Comparison of ENCODE assay signal across 31 cellular contexts in the genomic region with DNA sequence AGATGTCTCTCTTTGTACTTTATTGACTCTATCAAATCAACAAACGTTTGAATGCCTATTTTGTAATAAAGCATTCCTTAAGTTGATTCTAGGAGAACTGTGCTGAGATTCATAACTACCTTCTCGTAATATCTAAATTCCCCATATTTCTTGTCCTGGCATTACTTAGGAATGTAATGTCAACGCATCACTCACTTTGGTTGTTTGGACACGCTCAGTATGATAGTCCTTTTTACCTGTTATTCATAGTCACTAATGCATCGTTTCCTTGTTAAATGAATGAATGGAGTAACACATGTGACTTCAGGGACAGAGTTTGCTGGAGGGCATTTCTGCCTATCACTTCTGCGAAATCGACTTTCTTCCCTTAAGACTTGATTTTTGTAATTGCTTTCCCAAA. TPM values are rescaled to one million over a fixed set of nuclear protein-coding genes. Genes with fewer than 3 reads are reported as not detected.
A peak's percentile ranks its signal among the peaks of the same experiment; 100 is the strongest.
DNase-seq lines count a peak whose midpoint lies in the region; ATAC-seq, FAIRE-seq and TF ChIP-seq lines count a peak whose summit lies in the region.
"Had no signal": no experiment of that assay in that cellular context is flagged by ENCODE, and none has a peak within 500 bp of the region (broad histone marks: within the 10 kb centered on the region; RNA-seq: fewer than 3 reads in every experiment).

No MANE protein-coding gene starts in this region.

- H3K36me3 Mint-ChIP-seq in natural killer cell treated with Interleukin-12 subunit alpha and Interleukin-12 subunit beta and Interleukin-15 and Interleukin-18, amount 100 ng/mL, for 72 hours, result peaks cover 7% of the 10 kb centered on the region
- H3K36me3 Mint-ChIP-seq in natural killer cell, result no peaks in the 10 kb centered on the region
- no peaks in the 10 kb centered on the region for H3K36me3 Mint-ChIP-seq in activated CD4-positive, alpha-beta memory T cell treated with anti-CD3 and anti-CD28 coated beads for 36 hours

- no peak for DNase-seq in natural killer cell treated with Interleukin-12 subunit alpha and Interleukin-12 subunit beta and Interleukin-15 and Interleukin-18, amount 100 ng/mL, for 72 hours (ENCODE audit: low spot score)
- DNase-seq in natural killer cell (no peak), epithelial cell of esophagus (ENCODE audit: low read depth) (peak; percentile 63), small intestine (no peak)
- no peak for DNase-seq in activated CD4-positive, alpha-beta memory T cell treated with anti-CD3 and anti-CD28 coated beads for 36 hours
- no peak for DNase-seq in stimulated activated CD4-positive, alpha-beta T cell treated with anti-CD3 and anti-CD28 coated beads, Interleukin-15, amount 100 ng/mL, for 24 hours
- DNase-seq: activated CD8-positive, alpha-beta memory T cell treated with anti-CD3 and anti-CD28 coated beads, Interleukin-2, amount 50 U/mL, for 4 hours; activated gamma-delta T cell; central memory CD4-positive, alpha-beta T cell; COR-L47; cortex of kidney; effector memory CD8-positive, alpha-beta T cell; erythroblast; foreskin fibroblast; HCEC 1CT; heart left ventricle; kidney glomerular epithelial cell; NCI-H1436; NCI-H2081; NCI-H526; posterior cingulate gyrus; right cardiac atrium; Right ventricle myocardium superior; stimulated activated CD8-positive, alpha-beta memory T cell treated with anti-CD3 and anti-CD28 coated beads, Interleukin-4, amount 100 ng/mL, for 48 hours; thyroid gland had no signal

- intact Hi-C loops in natural killer cell (cut with micrococcal nuclease), result no loop called here
- intact Hi-C loops in activated CD4-positive, alpha-beta memory T cell treated with anti-CD3 and anti-CD28 coated beads for 36 hours (cut with micrococcal nuclease), result no loop called here

- no peaks in the 10 kb centered on the region for H3K9me3 ChIP-seq in small intestine (ENCODE audit: control insufficient read depth, low read depth)
- H3K9me3 ChIP-seq: BLaER1, heart left ventricle, neutrophil, thyroid gland had no signal

- no peaks in the 10 kb centered on the region for H3K4me1 ChIP-seq in small intestine (ENCODE audit: control insufficient read depth in 2 of 2, insufficient read depth in 1 of 2, low read depth in 1 of 2, low read length in 1 of 2)
- H3K4me1 ChIP-seq: thyroid gland had no signal

- POLR2A ChIA-PET in activated CD4-positive, alpha-beta memory T cell treated with anti-CD3 and anti-CD28 coated beads for 36 hours (lab: Charles Lee), result interaction anchor here (6.1 to 13.6 kb wide), 3 partner anchors 46 to 79 kb away, joined by 75 to 394 read pairs (median 145); a partner anchor contains a TSS

- peak overlapping the region; percentile 79 for H3K4me3 Mint-ChIP-seq in natural killer cell treated with Interleukin-12 subunit alpha and Interleukin-12 subunit beta and Interleukin-15 and Interleukin-18, amount 100 ng/mL, for 72 hours
- H3K4me3 Mint-ChIP-seq in natural killer cell, result no peak overlapping the region
- no peak overlapping the region for H3K4me3 Mint-ChIP-seq in activated CD4-positive, alpha-beta memory T cell treated with anti-CD3 and anti-CD28 coated beads for 36 hours

- peaks cover 4% of the 10 kb centered on the region for H3K9me3 Mint-ChIP-seq in natural killer cell treated with Interleukin-12 subunit alpha and Interleukin-12 subunit beta and Interleukin-15 and Interleukin-18, amount 100 ng/mL, for 72 hours
- no peaks in the 10 kb centered on the region for H3K9me3 Mint-ChIP-seq in natural killer cell
- H3K9me3 Mint-ChIP-seq in activated CD4-positive, alpha-beta memory T cell treated with anti-CD3 and anti-CD28 coated beads for 36 hours, result no peaks in the 10 kb centered on the region
- H3K9me3 Mint-ChIP-seq: effector memory CD8-positive, alpha-beta T cell had no signal

- no peak for FAIRE-seq in small intestine (lab: Jason Lieb, UNC)

- H3K4me3 ChIP-seq in epithelial cell of esophagus (ENCODE audit: low read length) (no peak overlapping the region), small intestine (ENCODE audit: low read depth in 1 of 2, low read length in 2 of 2) (no peak overlapping the region)
- H3K4me3 ChIP-seq: BLaER1, heart left ventricle, thyroid gland had no signal

- TF ChIP-seq CTCF in natural killer cell (IDR thresholded peaks at IDR 0.05) (no peak), epithelial cell of esophagus (IDR thresholded peaks at IDR 0.05; ENCODE audit: insufficient read depth, low read depth, low read length, missing control alignments) (no peak)

- H3K27me3 ChIP-seq in small intestine (ENCODE audit: control insufficient read depth in 2 of 2, insufficient read depth in 2 of 2, low read length in 2 of 2), result no peaks in the 10 kb centered on the region
- H3K27me3 ChIP-seq: BLaER1, thyroid gland had no signal

- CTCF ChIA-PET in activated CD4-positive, alpha-beta memory T cell treated with anti-CD3 and anti-CD28 coated beads for 36 hours (lab: Charles Lee), result interaction anchor here (4.7 to 8.3 kb wide), 3 partner anchors 43 to 78 kb away, joined by 15 to 154 read pairs (median 151); a partner anchor contains a TSS

- peaks cover 75 to 84% of the 10 kb centered on the region in 2 donors for H3K4me1 Mint-ChIP-seq in natural killer cell treated with Interleukin-12 subunit alpha and Interleukin-12 subunit beta and Interleukin-15 and Interleukin-18, amount 100 ng/mL, for 72 hours (ENCODE audit: low read depth in 2 of 2)
- H3K4me1 Mint-ChIP-seq in natural killer cell, result peaks cover 64 to 66% of the 10 kb centered on the region in 2 donors
- H3K4me1 Mint-ChIP-seq in activated CD4-positive, alpha-beta memory T cell treated with anti-CD3 and anti-CD28 coated beads for 36 hours (ENCODE audit: low read depth), result peaks cover 91% of the 10 kb centered on the region

- no peaks in the 10 kb centered on the region for H3K27me3 Mint-ChIP-seq in natural killer cell treated with Interleukin-12 subunit alpha and Interleukin-12 subunit beta and Interleukin-15 and Interleukin-18, amount 100 ng/mL, for 72 hours
- peaks cover 0 to 2% of the 10 kb centered on the region in 2 donors for H3K27me3 Mint-ChIP-seq in natural killer cell (ENCODE audit: low read depth in 2 of 2)
- H3K27me3 Mint-ChIP-seq in activated CD4-positive, alpha-beta memory T cell treated with anti-CD3 and anti-CD28 coated beads for 36 hours, result no peaks in the 10 kb centered on the region
- H3K27me3 Mint-ChIP-seq: effector memory CD8-positive, alpha-beta T cell had no signal

- H3K36me3 ChIP-seq in small intestine (ENCODE audit: control insufficient read depth in 2 of 2, insufficient read depth in 2 of 2, low read length in 2 of 2), result no peaks in the 10 kb centered on the region
- H3K36me3 ChIP-seq: BLaER1, heart left ventricle, neutrophil, thyroid gland had no signal

- no peak overlapping the region for H3K27ac ChIP-seq in small intestine (ENCODE audit: low read depth in 1 of 2, low read length in 1 of 2)
- H3K27ac ChIP-seq: BLaER1, heart left ventricle, KMS-11, neutrophil, thyroid gland had no signal

- no peak for ATAC-seq in natural killer cell treated with Interleukin-12 subunit alpha and Interleukin-12 subunit beta and Interleukin-15 and Interleukin-18, amount 100 ng/mL, for 72 hours
- ATAC-seq in natural killer cell, result no peak
- no peak for ATAC-seq in HG03521 (IDR thresholded peaks at IDR 0.05; ENCODE audit: unreplicated experiment)
- ATAC-seq: effector memory CD8-positive, alpha-beta T cell; heart left ventricle; right cardiac atrium; SK-N-SH treated with all-trans-retinoic acid at 6 μM for 48 hours had no signal

- WGBS in small intestine, 3 donors, result 64 to 75% (median 67%) methylated on average over 7 of the region's 7 CpGs

- H3K27ac Mint-ChIP-seq in natural killer cell treated with Interleukin-12 subunit alpha and Interleukin-12 subunit beta and Interleukin-15 and Interleukin-18, amount 100 ng/mL, for 72 hours, result peak overlapping the region; percentile 92
- peak overlapping the region in 1 of 2 donors; percentile 85 for H3K27ac Mint-ChIP-seq in natural killer cell
- H3K27ac Mint-ChIP-seq in activated CD4-positive, alpha-beta memory T cell treated with anti-CD3 and anti-CD28 coated beads for 36 hours, result peak overlapping the region; percentile 99
- H3K27ac Mint-ChIP-seq: effector memory CD8-positive, alpha-beta T cell had no signal

RNA-seq across cellular contexts. Expression of a gene that starts 44.1 kb away (rescaled TPM):
- 100 to 1,000 TPM; 154 to 241 TPM for total RNA-seq in natural killer cell treated with Interleukin-12 subunit alpha and Interleukin-12 subunit beta and Interleukin-15 and Interleukin-18, amount 100 ng/mL, for 72 hours
- total RNA-seq in natural killer cell, result 100 to 1,000 TPM in 1 of 3 donors, 10 to 100 TPM in 2; 65.9 to 122 (median 96.5) TPM
- 100 to 1,000 TPM; 167 to 174 TPM for total RNA-seq in activated CD4-positive, alpha-beta memory T cell treated with anti-CD3 and anti-CD28 coated beads for 36 hours
- polyA plus RNA-seq in small intestine, result under 1 TPM; 0.45 to 0.64 (median 0.54) TPM
- total RNA-seq: G401 had no signal
